Comparison of ENCODE assay signal across 17 cellular contexts in the genomic region with DNA sequence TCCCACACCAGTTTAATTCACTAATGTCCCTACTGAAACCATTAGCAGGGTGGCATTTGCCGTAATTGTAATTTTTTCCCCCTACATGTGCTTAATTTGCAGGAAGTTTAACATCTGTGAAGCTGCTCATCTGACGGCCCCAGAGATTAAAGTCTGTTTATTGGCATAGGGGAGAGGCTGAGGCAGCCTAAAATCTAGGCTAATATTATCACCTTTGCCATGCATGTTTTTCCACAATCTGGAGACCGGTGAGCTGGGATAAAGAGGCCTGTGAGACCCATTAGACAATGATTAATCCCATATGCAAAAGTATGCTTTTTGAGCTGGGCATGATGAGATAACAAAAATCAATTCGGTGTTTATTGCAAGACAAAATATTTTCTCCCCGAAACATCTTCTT.
DNase-seq lines count a peak whose midpoint lies in the region; ATAC-seq, FAIRE-seq and TF ChIP-seq lines count a peak whose summit lies in the region.
"Had no signal": no experiment of that assay in that cellular context is flagged by ENCODE, and none has a peak within 500 bp of the region (broad histone marks: within the 10 kb centered on the region; RNA-seq: fewer than 3 reads in every experiment).

No MANE protein-coding gene starts in this region.

- H3K9ac ChIP-seq in neural progenitor cell, result no peak overlapping the region
- H3K9ac ChIP-seq: GM23248, KMS-11 had no signal

- H3K4me3 Mint-ChIP-seq in neural progenitor cell, result no peak overlapping the region

- H4K20me1 ChIP-seq in neural progenitor cell (ENCODE audit: low read depth), result no peaks in the 10 kb centered on the region

- H3K9me3 Mint-ChIP-seq in neural progenitor cell, result no peaks in the 10 kb centered on the region

- H3K9me3 ChIP-seq in neural progenitor cell (ENCODE audit: low read depth), result no peaks in the 10 kb centered on the region
- H3K9me3 ChIP-seq: BE2C, HAP-1 had no signal

- peaks cover 5% of the 10 kb centered on the region for H3K27me3 Mint-ChIP-seq in neural progenitor cell (ENCODE audit: insufficient read depth, low read depth)

- H3K36me3 Mint-ChIP-seq in neural progenitor cell, result no peaks in the 10 kb centered on the region

- no peak overlapping the region for H3K4me3 ChIP-seq in neural progenitor cell
- H3K4me3 ChIP-seq: GM23248, HAP-1 had no signal

- peaks cover 18% of the 10 kb centered on the region for H3K4me1 Mint-ChIP-seq in neural progenitor cell

- FAIRE-seq in RCC 7860 (lab: Jason Lieb, UNC), result no peak

- no peak overlapping the region for H3K27ac Mint-ChIP-seq in neural progenitor cell

- TF ChIP-seq CTCF in neural progenitor cell (IDR thresholded peaks at IDR 0.05), result no peak

- peak overlapping the region; percentile 39 for H2AFZ ChIP-seq in neural progenitor cell (replicated peaks)
- H2AFZ ChIP-seq: GM23248 had no signal

- no peaks in the 10 kb centered on the region for H3K27me3 ChIP-seq in neural progenitor cell
- H3K27me3 ChIP-seq: BE2C had no signal

- H3K36me3 ChIP-seq in neural progenitor cell, result no peaks in the 10 kb centered on the region
- H3K36me3 ChIP-seq: BE2C, HAP-1 had no signal

- DNase-seq in NCI-H1105 (lab: John Stamatoyannopoulos, UW) (peak; percentile 47), NCI-H2171 (lab: John Stamatoyannopoulos, UW) (peak; percentile 17), NCI-H82 (lab: John Stamatoyannopoulos, UW) (peak; percentile 88), neural progenitor cell (ENCODE audit: low spot score) (no peak), RCC 7860 (ENCODE audit: low spot score) (no peak), NCI-H446 treated with DMSO at 0.1 percent for 48 hours (lab: John Stamatoyannopoulos, UW) (no peak), iPS-NIHi11 (ENCODE audit: low spot score) (no peak)
- DNase-seq: BE2C, DMS79 treated with DMSO at 0.1 percent for 48 hours, GM23248, IMR-90, PC-3, RPMI8226, T-helper 2 cell had no signal

- H3K79me2 ChIP-seq in neural progenitor cell (ENCODE audit: low read depth), result no peaks in the 10 kb centered on the region

- H3F3A ChIP-seq in neural progenitor cell (ENCODE audit: low read depth), result no peaks in the 10 kb centered on the region

- no peak overlapping the region for H3K27ac ChIP-seq in neural progenitor cell
- H3K27ac ChIP-seq: GM23248, KMS-11 had no signal

- ATAC-seq in GM19467 (IDR thresholded peaks at IDR 0.05; ENCODE audit: unreplicated experiment), result no peak
- ATAC-seq: PC-3 had no signal

- H3K4me2 ChIP-seq in neural progenitor cell, result no peak overlapping the region
- H3K4me2 ChIP-seq: KMS-11 had no signal

- H3K4me1 ChIP-seq in neural progenitor cell, result peaks cover 8% of the 10 kb centered on the region
- H3K4me1 ChIP-seq: BE2C, HAP-1 had no signal

Comparison
In these comparisons a context has a peak if more than half of its experiments do, and no peak if none do; other contexts are left out.
1. DNase-seq: peak in NCI-H1105 (single experiment), NCI-H2171 (single experiment) and NCI-H82 (single experiment); none in neural progenitor cell (single experiment), RCC 7860 (single experiment), NCI-H446 treated with DMSO at 0.1 percent for 48 hours (single experiment) and iPS-NIHi11 (single experiment).